8 cellular contexts compared by ENCODE assay signal in the genomic region with DNA sequence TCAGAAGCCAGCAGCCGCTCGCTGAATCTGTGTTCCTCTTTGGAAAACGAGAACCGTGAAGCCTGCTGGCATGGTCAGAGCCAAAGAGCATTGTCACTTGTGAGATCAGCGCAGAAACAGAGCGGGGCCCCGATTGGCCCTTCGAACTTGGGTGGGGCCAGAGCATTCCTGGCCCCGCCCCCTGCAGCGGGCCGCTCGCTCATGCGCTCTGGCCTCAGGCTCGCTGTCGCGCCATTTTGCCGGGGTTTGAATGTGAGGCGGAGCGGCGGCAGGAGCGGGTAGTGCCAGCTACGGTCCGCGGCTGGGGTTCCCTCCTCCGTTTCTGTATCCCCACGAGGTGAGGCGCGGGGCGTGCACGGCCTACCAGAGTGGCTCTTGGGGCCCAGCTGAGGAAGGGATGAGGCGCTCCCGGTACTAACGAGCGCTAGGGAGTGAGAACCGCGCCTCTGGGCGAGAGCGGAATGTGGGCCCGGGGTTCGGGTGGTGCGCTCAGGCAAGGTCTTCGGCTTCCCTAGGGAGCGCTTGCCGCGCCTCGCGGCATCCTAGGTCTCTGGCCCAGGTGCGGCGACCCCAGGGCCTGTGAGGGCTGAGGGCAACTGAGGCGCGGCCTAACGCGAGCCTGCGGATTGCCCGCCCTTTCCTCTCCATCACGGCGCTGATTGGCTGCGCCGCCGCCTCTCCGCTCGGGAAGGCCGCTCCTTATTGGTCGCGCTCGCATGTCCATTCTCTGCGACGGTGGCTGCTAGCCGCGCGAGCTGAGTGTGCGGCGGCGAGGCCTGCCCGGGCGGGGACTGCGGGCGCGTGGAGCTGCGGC.
DNase-seq lines count a peak whose midpoint lies in the region; ATAC-seq and TF ChIP-seq lines count a peak whose summit lies in the region.

A gene with protein sequence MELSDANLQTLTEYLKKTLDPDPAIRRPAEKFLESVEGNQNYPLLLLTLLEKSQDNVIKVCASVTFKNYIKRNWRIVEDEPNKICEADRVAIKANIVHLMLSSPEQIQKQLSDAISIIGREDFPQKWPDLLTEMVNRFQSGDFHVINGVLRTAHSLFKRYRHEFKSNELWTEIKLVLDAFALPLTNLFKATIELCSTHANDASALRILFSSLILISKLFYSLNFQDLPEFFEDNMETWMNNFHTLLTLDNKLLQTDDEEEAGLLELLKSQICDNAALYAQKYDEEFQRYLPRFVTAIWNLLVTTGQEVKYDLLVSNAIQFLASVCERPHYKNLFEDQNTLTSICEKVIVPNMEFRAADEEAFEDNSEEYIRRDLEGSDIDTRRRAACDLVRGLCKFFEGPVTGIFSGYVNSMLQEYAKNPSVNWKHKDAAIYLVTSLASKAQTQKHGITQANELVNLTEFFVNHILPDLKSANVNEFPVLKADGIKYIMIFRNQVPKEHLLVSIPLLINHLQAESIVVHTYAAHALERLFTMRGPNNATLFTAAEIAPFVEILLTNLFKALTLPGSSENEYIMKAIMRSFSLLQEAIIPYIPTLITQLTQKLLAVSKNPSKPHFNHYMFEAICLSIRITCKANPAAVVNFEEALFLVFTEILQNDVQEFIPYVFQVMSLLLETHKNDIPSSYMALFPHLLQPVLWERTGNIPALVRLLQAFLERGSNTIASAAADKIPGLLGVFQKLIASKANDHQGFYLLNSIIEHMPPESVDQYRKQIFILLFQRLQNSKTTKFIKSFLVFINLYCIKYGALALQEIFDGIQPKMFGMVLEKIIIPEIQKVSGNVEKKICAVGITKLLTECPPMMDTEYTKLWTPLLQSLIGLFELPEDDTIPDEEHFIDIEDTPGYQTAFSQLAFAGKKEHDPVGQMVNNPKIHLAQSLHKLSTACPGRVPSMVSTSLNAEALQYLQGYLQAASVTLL (plus strand): TSS at position 226 of the 814 bp plus-strand sequence. CDS start 12,152 bp downstream, outside the sequence.

- ATAC-seq in GM19025 (IDR thresholded peaks at IDR 0.05; ENCODE audit: low read depth, unreplicated experiment) (peak; percentile 84), HG03342 (IDR thresholded peaks at IDR 0.05; ENCODE audit: unreplicated experiment) (peak; percentile 78)
- ATAC-seq in central memory CD8-positive, alpha-beta T cell (replicated peaks; ENCODE audit: extremely low read depth, poor library complexity, severe bottlenecking): peak; percentile 92

- H3K36me3 Mint-ChIP-seq in central memory CD8-positive, alpha-beta T cell (ENCODE audit: insufficient read depth): peaks cover 22% of the 10 kb centered on the region

- H3K4me3 Mint-ChIP-seq in central memory CD8-positive, alpha-beta T cell: peak within 1 kb of the TSS; percentile 100

- no peaks in the 10 kb centered on the region for H3K27me3 Mint-ChIP-seq in central memory CD8-positive, alpha-beta T cell

- peak within 1 kb of the TSS; percentile 98 for H3K27ac Mint-ChIP-seq in central memory CD8-positive, alpha-beta T cell (ENCODE audit: low read depth)

- peak within 1 kb of the TSS; percentile 100 for H3K4me3 ChIP-seq in AG09309 (ENCODE audit: control insufficient read depth, low read depth, low read length)

- peak; percentile 4 for TF ChIP-seq CTCF in AG09309 (IDR thresholded peaks at IDR 0.05; ENCODE audit: control insufficient read depth, insufficient read depth, low read depth, low read length, missing control alignments)

- no peaks in the 10 kb centered on the region for H3K9me3 Mint-ChIP-seq in central memory CD8-positive, alpha-beta T cell

- DNase-seq in AG09309 (ENCODE audit: low read depth): peak; percentile 76
- peak; percentile 96 to 99 for DNase-seq in NCI-H446 (lab: John Stamatoyannopoulos, UW)
- DNase-seq in activated CD4-positive, CD25-positive, alpha-beta regulatory T cell treated with anti-CD3 and anti-CD28 coated beads, Interleukin-2, amount 50 U/mL, for 16 hours (ENCODE audit: low read depth, low spot score): peak; percentile 91
- DNase-seq in central memory CD8-positive, alpha-beta T cell (ENCODE audit: low spot score in 2 of 2): peak; percentile 93 to 95
- peak; percentile 96 for DNase-seq in iris pigment epithelial cell (ENCODE audit: low read depth)
- DNase-seq in stimulated activated CD4-positive, alpha-beta T cell treated with anti-CD3 and anti-CD28 coated beads, Interleukin-12 subunit alpha, Interleukin-12 subunit beta, amount 100 ng/mL, for 24 hours (ENCODE audit: low read depth in 2 of 2): peak; percentile 90

- H3K4me1 Mint-ChIP-seq in central memory CD8-positive, alpha-beta T cell: peaks cover 31% of the 10 kb centered on the region

Comparison
In these comparisons a context has a peak if more than half of its experiments do, and no peak if none do; other contexts are left out.
1. Peak in every context shown above with its lines: DNase-seq, ATAC-seq and H3K4me3 ChIP-seq.